In the genomic region with DNA sequence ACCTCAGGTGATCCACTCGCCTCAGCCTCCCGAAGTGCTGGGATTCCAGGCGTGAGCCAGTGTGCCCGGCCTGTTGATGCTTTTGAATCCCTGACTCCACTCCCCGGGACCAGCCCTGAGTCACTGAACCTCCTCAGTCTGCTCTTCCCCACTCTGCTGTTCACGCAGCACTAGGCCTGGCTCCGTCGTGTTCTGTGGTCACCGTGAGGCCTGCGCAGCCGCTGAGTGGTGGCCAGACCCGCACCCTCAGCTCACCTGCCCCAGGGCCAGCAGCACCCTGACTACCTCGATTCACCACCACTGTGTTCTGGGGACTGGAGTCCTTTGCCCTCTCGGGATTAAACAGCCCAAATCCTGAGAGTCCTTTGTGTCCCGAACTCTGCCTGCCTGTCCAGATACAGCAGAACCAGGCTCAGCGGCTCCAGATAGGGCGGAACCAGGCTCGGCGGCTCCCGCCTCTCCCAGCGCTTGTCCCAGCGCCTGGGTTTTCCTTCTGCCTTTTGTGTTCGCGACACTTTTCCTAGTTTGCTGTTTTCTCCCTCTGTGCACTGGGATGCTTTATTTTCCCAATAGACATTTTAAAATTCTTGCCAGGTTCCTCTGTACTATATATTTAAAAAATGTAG, we compare ENCODE assay signal across 22 cellular contexts. TPM values are rescaled to one million over a fixed set of nuclear protein-coding genes. Genes with fewer than 3 reads are reported as not detected.
DNase-seq lines count a peak whose midpoint lies in the region; ATAC-seq and TF ChIP-seq lines count a peak whose summit lies in the region.
"Had no signal": no experiment of that assay in that cellular context is flagged by ENCODE, and none has a peak within 500 bp of the region (broad histone marks: within the 10 kb centered on the region; RNA-seq: fewer than 3 reads in every experiment).

No MANE protein-coding gene starts in this region.

- no peak overlapping the region for H3K4me3 Mint-ChIP-seq in activated T-cell treated with anti-CD3 and anti-CD28 coated beads, Interleukin-2, amount 50 U/mL, for 72 hours
- H3K4me3 Mint-ChIP-seq in H9 = no peak overlapping the region
- peak overlapping the region; percentile 43 for H3K4me3 Mint-ChIP-seq in T-helper 17 cell
- H3K4me3 Mint-ChIP-seq: CD4-positive, alpha-beta T cell had no signal

- no peak overlapping the region for H3K4ac ChIP-seq in H9 (ENCODE audit: low read depth, low read length)

- H3K27ac ChIP-seq in H9 (ENCODE audit: insufficient read length, low read depth, low read length) (no peak overlapping the region), sigmoid colon (no peak overlapping the region)
- H3K27ac ChIP-seq: BLaER1 treated with 17β-estradiol and CSF1 and Interleukin-3, amounts not matched to agents 10 nM and 100 nM had no signal

- no peak overlapping the region for H2BK5ac ChIP-seq in H9 (ENCODE audit: insufficient read length, low read length)

- H3K9me3 Mint-ChIP-seq in activated T-cell treated with anti-CD3 and anti-CD28 coated beads, Interleukin-2, amount 50 U/mL, for 72 hours = no peaks in the 10 kb centered on the region
- H3K9me3 Mint-ChIP-seq in H9 = no peaks in the 10 kb centered on the region
- H3K9me3 Mint-ChIP-seq: CD4-positive, alpha-beta T cell had no signal

- no peaks in the 10 kb centered on the region for H4K20me1 ChIP-seq in H9 (ENCODE audit: control insufficient read depth, insufficient read depth, insufficient read length)

- no peaks in the 10 kb centered on the region for H3K27me3 Mint-ChIP-seq in activated T-cell treated with anti-CD3 and anti-CD28 coated beads, Interleukin-2, amount 50 U/mL, for 72 hours (ENCODE audit: low read depth)
- H3K27me3 Mint-ChIP-seq in H9 (ENCODE audit: low read depth) (no peaks in the 10 kb centered on the region), T-helper 17 cell (no peaks in the 10 kb centered on the region)
- H3K27me3 Mint-ChIP-seq: CD4-positive, alpha-beta T cell had no signal

- peak in 1 of 2 donors; percentile 6 for ATAC-seq in activated T-cell treated with anti-CD3 and anti-CD28 coated beads, Interleukin-2, amount 50 U/mL, for 72 hours (replicated peaks in 1 of 2)
- no peak for ATAC-seq in T-helper 17 cell
- no peak for ATAC-seq in HG03520 (IDR thresholded peaks at IDR 0.05; ENCODE audit: unreplicated experiment)
- ATAC-seq in HG02623 (IDR thresholded peaks at IDR 0.05; ENCODE audit: unreplicated experiment) = no peak
- ATAC-seq: PC-3 had no signal

- H2AK5ac ChIP-seq in H9 (ENCODE audit: insufficient read length, low read length) = no peak overlapping the region

- no peak overlapping the region for H2BK20ac ChIP-seq in H9 (ENCODE audit: low read depth, low read length, poor library complexity, severe bottlenecking)

- no peaks in the 10 kb centered on the region for H3K79me2 ChIP-seq in H9 (ENCODE audit: insufficient read depth, low read length)

- no peak overlapping the region for H4K8ac ChIP-seq in H9 (replicated peaks; ENCODE audit: insufficient read length, low read depth, low read length)

- H3K4me2 ChIP-seq in H9 (ENCODE audit: insufficient read depth, insufficient read length, low read length) = no peak overlapping the region
- H3K4me2 ChIP-seq: BLaER1 treated with 17β-estradiol and CSF1 and Interleukin-3, amounts not matched to agents 10 nM and 100 nM had no signal

- H4K5ac ChIP-seq in H9 (ENCODE audit: insufficient read length, low read depth, low read length) = no peak overlapping the region

- TF ChIP-seq POLR2A in sigmoid colon (IDR thresholded peaks at IDR 0.05) = no peak

- H2BK12ac ChIP-seq in H9 (ENCODE audit: insufficient read length, low read depth, low read length) = no peak overlapping the region

- H3K9ac ChIP-seq in H9 (ENCODE audit: extremely low read depth, insufficient read length, low read length) = no peak overlapping the region
- H3K9ac ChIP-seq: BLaER1 treated with 17β-estradiol and CSF1 and Interleukin-3, amounts not matched to agents 10 nM and 100 nM had no signal

- intact Hi-C loops in sigmoid colon (cut with DNase I) = no loop called here

- H3K18ac ChIP-seq in H9 (ENCODE audit: insufficient read length, low read depth, low read length) = no peak overlapping the region

- peak overlapping the region; percentile 48 for H3K27ac Mint-ChIP-seq in activated T-cell treated with anti-CD3 and anti-CD28 coated beads, Interleukin-2, amount 50 U/mL, for 72 hours
- H3K27ac Mint-ChIP-seq in H9 (peak overlapping the region in 2 of 3 experiments; percentile 90; a peak in 4 of 7 replicates), T-helper 17 cell (peak overlapping the region; percentile 32)

- DNase-seq in activated T-cell treated with anti-CD3 and anti-CD28 coated beads, Interleukin-2, amount 50 U/mL, for 72 hours = no peak
- DNase-seq in activated T-cell treated with anti-CD3 and anti-CD28 coated beads, Interleukin-2, amount 50 U/mL, for 48 hours = no peak
- DNase-seq in H9 (no peak), T-helper 17 cell (no peak), sigmoid colon (peak; percentile 43), NCI-H1694 (lab: John Stamatoyannopoulos, UW) (no peak)
- DNase-seq: AML-193; CD4-positive, alpha-beta T cell; KBM-7; MV-4-11; NCI-H1105; NCI-H1436 treated with DMSO at 0.1 percent for 48 hours; NCI-H1930; NCI-H2107; NCI-H526; NCI-H82; NK-92 treated with Interleukin-12 subunit alpha and Interleukin-12 subunit beta, amount 100 ng/mL, for 24 hours; PC-3; SHP77 had no signal

- H2AFZ ChIP-seq in H9 (ENCODE audit: low read length) = no peak overlapping the region

- no peak for TF ChIP-seq EP300 in sigmoid colon (IDR thresholded peaks at IDR 0.05)

- H3K23ac ChIP-seq in H9 (ENCODE audit: insufficient read length, low read depth, low read length) = no peak overlapping the region

- H3K4me3 ChIP-seq in sigmoid colon = no peak overlapping the region
- H3K4me3 ChIP-seq: BLaER1 treated with 17β-estradiol and CSF1 and Interleukin-3, amounts not matched to agents 10 nM and 100 nM had no signal

- H3K4me1 ChIP-seq in H9 (ENCODE audit: insufficient read depth, low read length) (no peaks in the 10 kb centered on the region), sigmoid colon (no peaks in the 10 kb centered on the region)
- H3K4me1 ChIP-seq: BLaER1 treated with 17β-estradiol and CSF1 and Interleukin-3, amounts not matched to agents 10 nM and 100 nM had no signal

- H3K36me3 ChIP-seq in sigmoid colon = peaks cover 37 to 93% (median 69%) of the 10 kb centered on the region in 4 donors

- no peaks in the 10 kb centered on the region for H3K9me3 ChIP-seq in H9 (ENCODE audit: control insufficient read depth, low read depth, low read length)
- no peaks in the 10 kb centered on the region for H3K9me3 ChIP-seq in T-helper 17 cell (ENCODE audit: control insufficient read depth, low read length, poor library complexity, severe bottlenecking)
- no peaks in the 10 kb centered on the region for H3K9me3 ChIP-seq in sigmoid colon

- peaks cover 29 to 65% of the 10 kb centered on the region in 2 donors for H3K36me3 Mint-ChIP-seq in activated T-cell treated with anti-CD3 and anti-CD28 coated beads, Interleukin-2, amount 50 U/mL, for 72 hours (ENCODE audit: insufficient read depth in 2 of 2)
- H3K36me3 Mint-ChIP-seq in H9 (ENCODE audit: insufficient read depth in 1 of 3, low read depth in 3 of 3) = peaks cover 35 to 77% (median 71%) of the 10 kb centered on the region in 3 experiments
- peaks cover 11% of the 10 kb centered on the region for H3K36me3 Mint-ChIP-seq in T-helper 17 cell (ENCODE audit: low read depth)

- H3K56ac ChIP-seq in H9 (ENCODE audit: insufficient read length, low read depth, low read length) = no peak overlapping the region

- no peaks in the 10 kb centered on the region for H3K23me2 ChIP-seq in H9 (ENCODE audit: insufficient read length, low read depth, low read length, poor library complexity, severe bottlenecking)

- no peak overlapping the region for H3T11ph ChIP-seq in H9 (ENCODE audit: low read length)

- H3K14ac ChIP-seq in H9 (ENCODE audit: insufficient read depth, low read length) = no peak overlapping the region

- WGBS in H9 (ENCODE audit: extremely low coverage, insufficient read length, low lambda C conversion rate) = no CpG with 5 or more reads among the region's 24 CpGs
- WGBS in sigmoid colon, 2 donors = 96 to 97% methylated on average over 24 of the region's 24 CpGs

- TF ChIP-seq CTCF in H9 (conservative IDR thresholded peaks at IDR 0.05) = no peak
- no peak for TF ChIP-seq CTCF in sigmoid colon (IDR thresholded peaks at IDR 0.05)

- no peak overlapping the region for H2BK120ac ChIP-seq in H9 (ENCODE audit: low read depth, low read length, poor library complexity, severe bottlenecking)

- H4K91ac ChIP-seq in H9 (ENCODE audit: insufficient read length, low read depth, low read length) = no peak overlapping the region

- no peaks in the 10 kb centered on the region for H3K4me1 Mint-ChIP-seq in activated T-cell treated with anti-CD3 and anti-CD28 coated beads, Interleukin-2, amount 50 U/mL, for 72 hours (ENCODE audit: low read depth)
- no peaks in the 10 kb centered on the region for H3K4me1 Mint-ChIP-seq in H9
- H3K4me1 Mint-ChIP-seq in T-helper 17 cell = peaks cover 3% of the 10 kb centered on the region

- H2BK15ac ChIP-seq in H9 (ENCODE audit: low read depth, low read length) = no peak overlapping the region

- no peaks in the 10 kb centered on the region for H3K27me3 ChIP-seq in H9 (ENCODE audit: insufficient read depth, low read length)
- no peaks in the 10 kb centered on the region for H3K27me3 ChIP-seq in sigmoid colon
- H3K27me3 ChIP-seq: BLaER1 treated with 17β-estradiol and CSF1 and Interleukin-3, amounts not matched to agents 10 nM and 100 nM had no signal

- H3K79me1 ChIP-seq in H9 (ENCODE audit: insufficient read depth, low read depth, low read length, poor library complexity, severe bottlenecking) = no peaks in the 10 kb centered on the region

RNA-seq across cellular contexts. Expression of a gene that starts 58.6 kb away (rescaled TPM):
- 10 to 100 TPM; 25.3 to 29.0 TPM for total RNA-seq in activated T-cell treated with anti-CD3 and anti-CD28 coated beads, Interleukin-2, amount 50 U/mL, for 72 hours
- 14.8 and 17.1 TPM in 2 replicates for total RNA-seq in H9 (2021)
- 10 to 100 TPM; 14.1 to 24.5 TPM for total RNA-seq in T-helper 17 cell
- 10 to 100 TPM in 3 of 4 donors, 1 to 10 TPM in 1; 9.5 to 23.5 (median 16.7) TPM for total RNA-seq in sigmoid colon
- 10 to 100 TPM; 14.1 to 18.6 (median 17.4) TPM for polyA plus RNA-seq in sigmoid colon

Comparison
In these comparisons a context has a peak if more than half of its experiments do, and no peak if none do; other contexts are left out.
1. H3K27ac Mint-ChIP-seq: peak in every context shown above with its lines; median percentile 90 in H9; 48 in activated T-cell treated with anti-CD3 and anti-CD28 coated beads, Interleukin-2, amount 50 U/mL, for 72 hours; 32 in T-helper 17 cell.